Comparison of ENCODE assay signal across 1 cellular context in the genomic region with DNA sequence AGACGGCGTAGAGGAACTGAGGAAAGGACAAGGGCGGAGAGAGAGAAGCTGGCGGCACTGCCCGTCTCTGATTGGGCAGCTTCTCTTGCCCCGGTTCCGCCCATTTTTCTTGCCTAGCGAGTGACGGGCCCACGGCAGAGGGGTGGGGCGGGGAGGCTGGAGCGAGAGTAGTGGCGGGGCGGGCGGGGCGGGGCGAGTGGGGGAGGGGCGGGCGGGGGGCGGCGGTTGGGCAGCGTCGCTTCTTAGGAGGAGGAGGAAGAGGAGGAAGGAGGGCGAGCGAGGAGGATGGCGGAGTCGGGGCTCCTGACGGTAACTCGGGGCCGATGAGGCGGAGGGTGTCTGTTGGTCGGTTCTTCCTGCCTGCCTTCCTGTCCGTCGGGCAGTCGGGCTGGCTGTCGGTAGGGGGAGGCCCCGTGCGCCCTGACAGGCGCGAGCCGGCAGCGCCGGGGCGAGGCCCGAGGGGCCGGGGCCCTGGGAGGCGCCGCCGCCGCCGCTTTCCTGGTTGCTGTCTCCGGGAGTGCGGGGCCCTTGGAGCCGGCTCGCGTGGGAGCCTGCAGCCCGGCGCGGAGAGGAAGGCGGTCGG.
TF ChIP-seq lines count a peak whose summit lies in the region.

A gene (plus strand): TSS at position 256 of the 583 bp plus-strand sequence. CDS start 44,755 bp downstream, outside the sequence.

TF ChIP-seq in HepG2, 621 proteins besides CTCF, POLR2A, EP300 and RAD21 (continued from another document and continues in another):
- TF ChIP-seq, protein P1, sequence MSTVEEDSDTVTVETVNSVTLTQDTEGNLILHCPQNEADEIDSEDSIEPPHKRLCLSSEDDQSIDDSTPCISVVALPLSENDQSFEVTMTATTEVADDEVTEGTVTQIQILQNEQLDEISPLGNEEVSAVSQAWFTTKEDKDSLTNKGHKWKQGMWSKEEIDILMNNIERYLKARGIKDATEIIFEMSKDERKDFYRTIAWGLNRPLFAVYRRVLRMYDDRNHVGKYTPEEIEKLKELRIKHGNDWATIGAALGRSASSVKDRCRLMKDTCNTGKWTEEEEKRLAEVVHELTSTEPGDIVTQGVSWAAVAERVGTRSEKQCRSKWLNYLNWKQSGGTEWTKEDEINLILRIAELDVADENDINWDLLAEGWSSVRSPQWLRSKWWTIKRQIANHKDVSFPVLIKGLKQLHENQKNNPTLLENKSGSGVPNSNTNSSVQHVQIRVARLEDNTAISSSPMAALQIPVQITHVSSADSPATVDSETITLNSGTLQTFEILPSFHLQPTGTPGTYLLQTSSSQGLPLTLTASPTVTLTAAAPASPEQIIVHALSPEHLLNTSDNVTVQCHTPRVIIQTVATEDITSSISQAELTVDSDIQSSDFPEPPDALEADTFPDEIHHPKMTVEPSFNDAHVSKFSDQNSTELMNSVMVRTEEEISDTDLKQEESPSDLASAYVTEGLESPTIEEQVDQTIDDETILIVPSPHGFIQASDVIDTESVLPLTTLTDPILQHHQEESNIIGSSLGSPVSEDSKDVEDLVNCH (CRISPR knock-in tag; IDR thresholded peaks at IDR 0.05): no peak
- TF ChIP-seq ZNF34 (CRISPR knock-in tag; IDR thresholded peaks at IDR 0.05; ENCODE audit: borderline replicate concordance) (no peak), KMT2B (CRISPR knock-in tag; IDR thresholded peaks at IDR 0.05) (no peak; the same call in 1 of the 2 replicates), PTBP1 (IDR thresholded peaks at IDR 0.05; ENCODE audit: low read depth, low read length, poor library complexity, severe bottlenecking) (no peak), ZNF737 (CRISPR knock-in tag; IDR thresholded peaks at IDR 0.05; ENCODE audit: borderline replicate concordance) (no peak), JDP2 (CRISPR knock-in tag; IDR thresholded peaks at IDR 0.05; ENCODE audit: borderline replicate concordance) (no peak), ZNF10 (CRISPR knock-in tag; IDR thresholded peaks at IDR 0.05; ENCODE audit: borderline replicate concordance, low read depth) (no peak), FOXJ3 (CRISPR knock-in tag; IDR thresholded peaks at IDR 0.05; ENCODE audit: borderline replicate concordance) (no peak), REPIN1 (CRISPR knock-in tag; IDR thresholded peaks at IDR 0.05; ENCODE audit: borderline replicate concordance, low read depth) (no peak), KLF16 (CRISPR knock-in tag; IDR thresholded peaks at IDR 0.05) (0 out of 4 replicates have a peak, but pooled peaks of 1 of the 2 experiments have one; percentile 14), ZNF720 (CRISPR knock-in tag; IDR thresholded peaks at IDR 0.05) (no peak), ZNF331 (CRISPR knock-in tag; IDR thresholded peaks at IDR 0.05) (no peak), SNRNP70 (IDR thresholded peaks at IDR 0.05; ENCODE audit: low read depth, low read length) (no peak), KDM3A (CRISPR knock-in tag; IDR thresholded peaks at IDR 0.05; ENCODE audit: low read depth) (no peak), TOPORS (CRISPR knock-in tag; IDR thresholded peaks at IDR 0.05) (no peak; the same call in 1 of the 2 replicates), JUNB (CRISPR knock-in tag; IDR thresholded peaks at IDR 0.05; ENCODE audit: borderline replicate concordance) (no peak), SRSF9 (IDR thresholded peaks at IDR 0.05; ENCODE audit: borderline replicate concordance, insufficient read depth, low read depth, low read length, poor library complexity, severe bottlenecking) (no peak), ZFP90 (CRISPR knock-in tag; IDR thresholded peaks at IDR 0.05; ENCODE audit: borderline replicate concordance) (no peak), ZNF572 (CRISPR knock-in tag; IDR thresholded peaks at IDR 0.05) (no peak), DPF2 (CRISPR knock-in tag; IDR thresholded peaks at IDR 0.05; ENCODE audit: borderline replicate concordance, low read depth) (no peak), PLRG1 (conservative IDR thresholded peaks at IDR 0.05) (no peak), ZFX (CRISPR knock-in tag; IDR thresholded peaks at IDR 0.05; ENCODE audit: low read depth) (peak; percentile 66), HNRNPK (IDR thresholded peaks at IDR 0.05; ENCODE audit: low read depth, low read length, poor library complexity, severe bottlenecking) (no peak), TSC22D2 (CRISPR knock-in tag; IDR thresholded peaks at IDR 0.05; ENCODE audit: borderline replicate concordance) (no peak), ZNF766 (CRISPR knock-in tag; IDR thresholded peaks at IDR 0.05; ENCODE audit: borderline replicate concordance) (no peak), ZSCAN30 (CRISPR knock-in tag; IDR thresholded peaks at IDR 0.05) (no peak), KLF15 (CRISPR knock-in tag; IDR thresholded peaks at IDR 0.05; ENCODE audit: borderline replicate concordance) (peak; percentile 18; the same call in 1 of the 2 replicates), ZNF616 (CRISPR knock-in tag; IDR thresholded peaks at IDR 0.05; ENCODE audit: low read depth) (no peak), ZNF253 (CRISPR knock-in tag; IDR thresholded peaks at IDR 0.05; ENCODE audit: borderline replicate concordance) (no peak), ZNF17 (CRISPR knock-in tag; IDR thresholded peaks at IDR 0.05) (no peak), HES4 (CRISPR knock-in tag; IDR thresholded peaks at IDR 0.05; ENCODE audit: borderline replicate concordance) (peak; percentile 55), ZSCAN31 (CRISPR knock-in tag; IDR thresholded peaks at IDR 0.05; ENCODE audit: low read depth) (no peak), CCAR2 (optimal IDR thresholded peaks at IDR 0.05; ENCODE audit: low read depth, low read length) (no peak), ZNF891 (CRISPR knock-in tag; IDR thresholded peaks at IDR 0.05) (no peak), GLI4 (CRISPR knock-in tag; IDR thresholded peaks at IDR 0.05; ENCODE audit: borderline replicate concordance) (no peak), TMF1 (CRISPR knock-in tag; IDR thresholded peaks at IDR 0.05; ENCODE audit: low read depth) (no peak), HOXD1 (CRISPR knock-in tag; IDR thresholded peaks at IDR 0.05) (no peak), ASH2L (IDR thresholded peaks at IDR 0.05; ENCODE audit: insufficient read length, low read depth, low read length) (no peak), SP1 (IDR thresholded peaks at IDR 0.05) (no peak), SP1 (CRISPR knock-in tag; IDR thresholded peaks at IDR 0.05) (0 out of 2 replicates have a peak, but pooled peaks have one; percentile 63), MAFF (IDR thresholded peaks at IDR 0.05; ENCODE audit: low read depth, low read length) (no peak), FOXA3 (CRISPR knock-in tag; IDR thresholded peaks at IDR 0.05) (no peak), ISX (CRISPR knock-in tag; conservative IDR thresholded peaks at IDR 0.05) (no peak), NFYB (CRISPR knock-in tag; IDR thresholded peaks at IDR 0.05) (peak; percentile 77), ZNF274 (CRISPR knock-in tag; IDR thresholded peaks at IDR 0.05) (no peak), ZZZ3 (CRISPR knock-in tag; IDR thresholded peaks at IDR 0.05; ENCODE audit: borderline replicate concordance) (no peak), TARDBP (CRISPR knock-in tag; IDR thresholded peaks at IDR 0.05) (0 out of 2 replicates have a peak, but pooled peaks have one; percentile 51), HOXA3 (CRISPR knock-in tag; IDR thresholded peaks at IDR 0.05) (no peak), ETV6 (CRISPR knock-in tag; conservative IDR thresholded peaks at IDR 0.05) (no peak), MXD4 (CRISPR knock-in tag; IDR thresholded peaks at IDR 0.05) (no peak)
- TF ChIP-seq, protein P2, sequence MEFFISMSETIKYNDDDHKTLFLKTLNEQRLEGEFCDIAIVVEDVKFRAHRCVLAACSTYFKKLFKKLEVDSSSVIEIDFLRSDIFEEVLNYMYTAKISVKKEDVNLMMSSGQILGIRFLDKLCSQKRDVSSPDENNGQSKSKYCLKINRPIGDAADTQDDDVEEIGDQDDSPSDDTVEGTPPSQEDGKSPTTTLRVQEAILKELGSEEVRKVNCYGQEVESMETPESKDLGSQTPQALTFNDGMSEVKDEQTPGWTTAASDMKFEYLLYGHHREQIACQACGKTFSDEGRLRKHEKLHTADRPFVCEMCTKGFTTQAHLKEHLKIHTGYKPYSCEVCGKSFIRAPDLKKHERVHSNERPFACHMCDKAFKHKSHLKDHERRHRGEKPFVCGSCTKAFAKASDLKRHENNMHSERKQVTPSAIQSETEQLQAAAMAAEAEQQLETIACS (CRISPR knock-in tag; IDR thresholded peaks at IDR 0.05): no peak
- TF ChIP-seq, protein P3, sequence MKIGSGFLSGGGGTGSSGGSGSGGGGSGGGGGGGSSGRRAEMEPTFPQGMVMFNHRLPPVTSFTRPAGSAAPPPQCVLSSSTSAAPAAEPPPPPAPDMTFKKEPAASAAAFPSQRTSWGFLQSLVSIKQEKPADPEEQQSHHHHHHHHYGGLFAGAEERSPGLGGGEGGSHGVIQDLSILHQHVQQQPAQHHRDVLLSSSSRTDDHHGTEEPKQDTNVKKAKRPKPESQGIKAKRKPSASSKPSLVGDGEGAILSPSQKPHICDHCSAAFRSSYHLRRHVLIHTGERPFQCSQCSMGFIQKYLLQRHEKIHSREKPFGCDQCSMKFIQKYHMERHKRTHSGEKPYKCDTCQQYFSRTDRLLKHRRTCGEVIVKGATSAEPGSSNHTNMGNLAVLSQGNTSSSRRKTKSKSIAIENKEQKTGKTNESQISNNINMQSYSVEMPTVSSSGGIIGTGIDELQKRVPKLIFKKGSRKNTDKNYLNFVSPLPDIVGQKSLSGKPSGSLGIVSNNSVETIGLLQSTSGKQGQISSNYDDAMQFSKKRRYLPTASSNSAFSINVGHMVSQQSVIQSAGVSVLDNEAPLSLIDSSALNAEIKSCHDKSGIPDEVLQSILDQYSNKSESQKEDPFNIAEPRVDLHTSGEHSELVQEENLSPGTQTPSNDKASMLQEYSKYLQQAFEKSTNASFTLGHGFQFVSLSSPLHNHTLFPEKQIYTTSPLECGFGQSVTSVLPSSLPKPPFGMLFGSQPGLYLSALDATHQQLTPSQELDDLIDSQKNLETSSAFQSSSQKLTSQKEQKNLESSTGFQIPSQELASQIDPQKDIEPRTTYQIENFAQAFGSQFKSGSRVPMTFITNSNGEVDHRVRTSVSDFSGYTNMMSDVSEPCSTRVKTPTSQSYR (CRISPR knock-in tag; IDR thresholded peaks at IDR 0.05; ENCODE audit: borderline replicate concordance): peak; percentile 74; the same call in 1 of the 2 replicates
- TF ChIP-seq, protein P4, sequence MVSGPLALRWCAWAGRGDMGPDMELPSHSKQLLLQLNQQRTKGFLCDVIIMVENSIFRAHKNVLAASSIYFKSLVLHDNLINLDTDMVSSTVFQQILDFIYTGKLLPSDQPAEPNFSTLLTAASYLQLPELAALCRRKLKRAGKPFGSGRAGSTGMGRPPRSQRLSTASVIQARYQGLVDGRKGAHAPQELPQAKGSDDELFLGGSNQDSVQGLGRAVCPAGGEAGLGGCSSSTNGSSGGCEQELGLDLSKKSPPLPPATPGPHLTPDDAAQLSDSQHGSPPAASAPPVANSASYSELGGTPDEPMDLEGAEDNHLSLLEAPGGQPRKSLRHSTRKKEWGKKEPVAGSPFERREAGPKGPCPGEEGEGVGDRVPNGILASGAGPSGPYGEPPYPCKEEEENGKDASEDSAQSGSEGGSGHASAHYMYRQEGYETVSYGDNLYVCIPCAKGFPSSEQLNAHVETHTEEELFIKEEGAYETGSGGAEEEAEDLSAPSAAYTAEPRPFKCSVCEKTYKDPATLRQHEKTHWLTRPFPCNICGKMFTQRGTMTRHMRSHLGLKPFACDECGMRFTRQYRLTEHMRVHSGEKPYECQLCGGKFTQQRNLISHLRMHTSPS (CRISPR knock-in tag; IDR thresholded peaks at IDR 0.05; ENCODE audit: low read depth): no peak
- TF ChIP-seq, protein P5, sequence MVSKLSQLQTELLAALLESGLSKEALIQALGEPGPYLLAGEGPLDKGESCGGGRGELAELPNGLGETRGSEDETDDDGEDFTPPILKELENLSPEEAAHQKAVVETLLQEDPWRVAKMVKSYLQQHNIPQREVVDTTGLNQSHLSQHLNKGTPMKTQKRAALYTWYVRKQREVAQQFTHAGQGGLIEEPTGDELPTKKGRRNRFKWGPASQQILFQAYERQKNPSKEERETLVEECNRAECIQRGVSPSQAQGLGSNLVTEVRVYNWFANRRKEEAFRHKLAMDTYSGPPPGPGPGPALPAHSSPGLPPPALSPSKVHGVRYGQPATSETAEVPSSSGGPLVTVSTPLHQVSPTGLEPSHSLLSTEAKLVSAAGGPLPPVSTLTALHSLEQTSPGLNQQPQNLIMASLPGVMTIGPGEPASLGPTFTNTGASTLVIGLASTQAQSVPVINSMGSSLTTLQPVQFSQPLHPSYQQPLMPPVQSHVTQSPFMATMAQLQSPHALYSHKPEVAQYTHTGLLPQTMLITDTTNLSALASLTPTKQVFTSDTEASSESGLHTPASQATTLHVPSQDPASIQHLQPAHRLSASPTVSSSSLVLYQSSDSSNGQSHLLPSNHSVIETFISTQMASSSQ (IDR thresholded peaks at IDR 0.05; ENCODE audit: low read depth): 0 out of 2 replicates have a peak, but pooled peaks have one; percentile 5
- TF ChIP-seq, protein P5 (CRISPR knock-in tag; IDR thresholded peaks at IDR 0.05; ENCODE audit: borderline replicate concordance): no peak
- TF ChIP-seq, protein P6, sequence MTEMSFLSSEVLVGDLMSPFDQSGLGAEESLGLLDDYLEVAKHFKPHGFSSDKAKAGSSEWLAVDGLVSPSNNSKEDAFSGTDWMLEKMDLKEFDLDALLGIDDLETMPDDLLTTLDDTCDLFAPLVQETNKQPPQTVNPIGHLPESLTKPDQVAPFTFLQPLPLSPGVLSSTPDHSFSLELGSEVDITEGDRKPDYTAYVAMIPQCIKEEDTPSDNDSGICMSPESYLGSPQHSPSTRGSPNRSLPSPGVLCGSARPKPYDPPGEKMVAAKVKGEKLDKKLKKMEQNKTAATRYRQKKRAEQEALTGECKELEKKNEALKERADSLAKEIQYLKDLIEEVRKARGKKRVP (CRISPR knock-in tag; IDR thresholded peaks at IDR 0.05): 0 out of 4 replicates have a peak, but pooled peaks of 1 of the 2 experiments have one; percentile 2
- TF ChIP-seq, protein P7, sequence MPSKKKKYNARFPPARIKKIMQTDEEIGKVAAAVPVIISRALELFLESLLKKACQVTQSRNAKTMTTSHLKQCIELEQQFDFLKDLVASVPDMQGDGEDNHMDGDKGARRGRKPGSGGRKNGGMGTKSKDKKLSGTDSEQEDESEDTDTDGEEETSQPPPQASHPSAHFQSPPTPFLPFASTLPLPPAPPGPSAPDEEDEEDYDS (CRISPR knock-in tag; IDR thresholded peaks at IDR 0.05): no peak
